10 cellular contexts compared by ENCODE assay signal in genomic region chr7:44310221-44310848, GRCh38. TPM values are rescaled to one million over a fixed set of nuclear protein-coding genes. Genes with fewer than 3 reads are reported as not detected.
DNase-seq lines count a peak whose midpoint lies in the region; ATAC-seq and TF ChIP-seq lines count a peak whose summit lies in the region.
"Had no signal": no experiment of that assay in that cellular context is flagged by ENCODE, and none has a peak within 500 bp of the region (broad histone marks: within the 10 kb centered on the region; RNA-seq: fewer than 3 reads in every experiment).

No MANE protein-coding gene starts in this region.

- peak overlapping the region; percentile 17 for H3K9ac ChIP-seq in mucosa of stomach (ENCODE audit: low read length)

- H3K4me3 ChIP-seq in heart right ventricle: peak overlapping the region in 8 of 10 donors; percentile 23 to 51 (median 47)
- H3K4me3 ChIP-seq in ectodermal cell (ENCODE audit: insufficient read depth, low read depth, low read length): peak overlapping the region; percentile 23
- H3K4me3 ChIP-seq in mucosa of stomach (ENCODE audit: low read length): no peak overlapping the region
- no peak overlapping the region; the same call in 1 of the 2 replicates for H3K4me3 ChIP-seq in BE2C (ENCODE audit: low read depth, low read length)

- H3K4me1 ChIP-seq in heart right ventricle: peaks cover 0 to 67% (median 31%) of the 10 kb centered on the region in 9 donors
- peaks cover 4% of the 10 kb centered on the region for H3K4me1 ChIP-seq in ectodermal cell (ENCODE audit: control insufficient read depth, insufficient read depth, low read length)
- H3K4me1 ChIP-seq in mucosa of stomach (ENCODE audit: control insufficient read depth, insufficient read depth, low read length): peaks cover 5% of the 10 kb centered on the region
- H3K4me1 ChIP-seq in BE2C: no peaks in the 10 kb centered on the region

- TF ChIP-seq CTCF in heart right ventricle (IDR thresholded peaks at IDR 0.05) (no peak), BE2C (IDR thresholded peaks at IDR 0.05; ENCODE audit: low read depth, low read length) (no peak)

- H3K36me3 ChIP-seq in heart right ventricle (no peaks in the 10 kb centered on the region), ectodermal cell (ENCODE audit: control insufficient read depth, insufficient read depth, low read length) (no peaks in the 10 kb centered on the region), mucosa of stomach (ENCODE audit: control insufficient read depth, insufficient read depth, low read length) (no peaks in the 10 kb centered on the region), BE2C (no peaks in the 10 kb centered on the region)

- intact Hi-C loops in heart right ventricle (cut with DNase I) (loop anchor here in 1 of 10 donors (10.0 kb wide), 1 partner anchor 164 kb away; no protein-coding TSS in a partner anchor), Right ventricle myocardium inferior (cut with DNase I) (no loop called here)

- 77 to 88% methylated on average over 10 of the region's 10 CpGs for WGBS in heart right ventricle, 2 donors
- WGBS in ectodermal cell, 2 experiments: 87% methylated on average over 10 of the region's 10 CpGs

- no peak for ATAC-seq in heart right ventricle
- no peak for ATAC-seq in Right ventricle myocardium inferior

- H3K27ac ChIP-seq in heart right ventricle: peak overlapping the region in 8 of 10 donors; percentile 60 to 89 (median 80)
- no peak overlapping the region for H3K27ac ChIP-seq in ectodermal cell (ENCODE audit: insufficient read depth, low read depth, low read length, poor library complexity, severe bottlenecking)

- DNase-seq in heart right ventricle (no peak), Right ventricle myocardium inferior (ENCODE audit: missing footprints) (no peak), NCI-H1105 (lab: John Stamatoyannopoulos, UW) (no peak), BE2C (no peak), NCI-H1694 (lab: John Stamatoyannopoulos, UW) (no peak), NCI-H1417 (lab: John Stamatoyannopoulos, UW) (no peak)
- DNase-seq: SIG-M5 had no signal

- H3K27me3 ChIP-seq in heart right ventricle: peaks cover 0 to 30% (median 5%) of the 10 kb centered on the region in 7 donors
- peaks cover 32% of the 10 kb centered on the region for H3K27me3 ChIP-seq in ectodermal cell (ENCODE audit: control insufficient read depth, insufficient read depth, low read length, poor library complexity, severe bottlenecking)
- peaks cover 25% of the 10 kb centered on the region for H3K27me3 ChIP-seq in mucosa of stomach (ENCODE audit: control insufficient read depth, insufficient read depth, low read length)
- H3K27me3 ChIP-seq in BE2C: no peaks in the 10 kb centered on the region

- peaks cover 0 to 13% (median 0%) of the 10 kb centered on the region in 11 donors for H3K9me3 ChIP-seq in heart right ventricle
- H3K9me3 ChIP-seq in ectodermal cell (ENCODE audit: control insufficient read depth, low read length): no peaks in the 10 kb centered on the region
- H3K9me3 ChIP-seq in mucosa of stomach (ENCODE audit: control insufficient read depth, low read length): no peaks in the 10 kb centered on the region
- H3K9me3 ChIP-seq in BE2C: no peaks in the 10 kb centered on the region

RNA-seq across cellular contexts. Expression of gene CAMK2B, which starts 15.1 kb away (rescaled TPM):
- total RNA-seq in heart right ventricle (100 to 1,000 TPM in 6 of 10 donors, 10 to 100 TPM in 4; 70.6 to 152 (median 126) TPM), Right ventricle myocardium inferior (95.4 TPM)
- polyA plus RNA-seq in heart right ventricle: 100 to 1,000 TPM in 1 of 2 donors, 10 to 100 TPM in 1; 30.8 to 107 TPM
- polyA plus RNA-seq in ectodermal cell (2013, experiment 1 of 4): 0.59 TPM
- 0.44 TPM for polyA plus RNA-seq in ectodermal cell (2013, experiment 2 of 4)
- polyA plus RNA-seq in ectodermal cell (2013, experiment 3 of 4): 0.43 TPM
- polyA plus RNA-seq in ectodermal cell (2013, experiment 4 of 4): 0.41 TPM
- 0.71 TPM for polyA plus RNA-seq in BE2C (2012; ENCODE audit: insufficient read depth, insufficient read length, low read depth)
- total RNA-seq: CD4-positive, CD25-positive, alpha-beta regulatory T cell had no signal
- polyA plus RNA-seq: CD4-positive, CD25-positive, alpha-beta regulatory T cell had no signal

Comparison
In these comparisons a context has a peak if more than half of its experiments do, and no peak if none do; other contexts are left out.
1. H3K4me3 ChIP-seq: peak in heart right ventricle (8 of 10) and ectodermal cell (single experiment); none in mucosa of stomach (single experiment) and BE2C (single experiment).